ENCODE assay signal across 1 cellular context in the genomic region with DNA sequence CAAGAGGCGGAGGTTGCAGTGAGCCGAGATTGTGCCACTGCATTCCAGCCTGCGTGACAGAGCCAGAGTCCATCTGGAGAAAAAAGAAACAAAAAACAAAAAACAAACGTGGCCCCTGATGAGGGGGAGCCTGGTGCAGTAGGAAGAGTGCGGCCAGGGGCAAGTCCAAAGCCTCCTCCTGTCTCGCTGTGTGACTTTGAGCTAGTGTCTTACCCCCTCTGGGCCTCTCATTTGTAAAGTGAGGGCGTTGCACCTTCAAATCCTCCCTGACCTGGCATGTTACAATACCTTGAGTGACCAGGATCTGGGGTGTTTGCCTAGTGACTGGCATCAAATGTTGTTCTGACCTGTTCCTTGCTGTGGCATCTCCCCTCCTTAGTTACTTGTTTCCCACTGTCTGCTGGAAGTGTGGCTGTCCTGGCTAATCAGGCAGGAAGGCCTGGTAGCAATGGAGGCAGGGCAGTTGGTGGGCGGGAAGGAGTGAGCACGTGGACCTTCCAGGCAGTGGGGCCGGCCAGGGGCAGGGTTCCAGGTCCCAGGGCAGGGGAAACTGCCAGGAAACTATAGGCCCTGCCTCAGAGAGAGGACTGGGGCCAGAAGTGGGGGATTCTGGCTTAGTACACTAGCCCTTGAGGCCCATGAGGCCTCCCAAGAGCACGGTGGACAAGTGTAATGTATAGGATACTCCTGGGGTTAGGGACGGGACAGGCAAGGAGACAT.
TF ChIP-seq lines count a peak whose summit lies in the region.

No MANE protein-coding gene starts in this region.

TF ChIP-seq in K562, 482 proteins besides CTCF, POLR2A, EP300 and RAD21 (continued from another document):
- TF ChIP-seq, protein P1, sequence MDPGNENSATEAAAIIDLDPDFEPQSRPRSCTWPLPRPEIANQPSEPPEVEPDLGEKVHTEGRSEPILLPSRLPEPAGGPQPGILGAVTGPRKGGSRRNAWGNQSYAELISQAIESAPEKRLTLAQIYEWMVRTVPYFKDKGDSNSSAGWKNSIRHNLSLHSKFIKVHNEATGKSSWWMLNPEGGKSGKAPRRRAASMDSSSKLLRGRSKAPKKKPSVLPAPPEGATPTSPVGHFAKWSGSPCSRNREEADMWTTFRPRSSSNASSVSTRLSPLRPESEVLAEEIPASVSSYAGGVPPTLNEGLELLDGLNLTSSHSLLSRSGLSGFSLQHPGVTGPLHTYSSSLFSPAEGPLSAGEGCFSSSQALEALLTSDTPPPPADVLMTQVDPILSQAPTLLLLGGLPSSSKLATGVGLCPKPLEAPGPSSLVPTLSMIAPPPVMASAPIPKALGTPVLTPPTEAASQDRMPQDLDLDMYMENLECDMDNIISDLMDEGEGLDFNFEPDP (CRISPR knock-in tag; IDR thresholded peaks at IDR 0.05), result no peak
